11 cellular contexts compared by ENCODE assay signal in the genomic region with DNA sequence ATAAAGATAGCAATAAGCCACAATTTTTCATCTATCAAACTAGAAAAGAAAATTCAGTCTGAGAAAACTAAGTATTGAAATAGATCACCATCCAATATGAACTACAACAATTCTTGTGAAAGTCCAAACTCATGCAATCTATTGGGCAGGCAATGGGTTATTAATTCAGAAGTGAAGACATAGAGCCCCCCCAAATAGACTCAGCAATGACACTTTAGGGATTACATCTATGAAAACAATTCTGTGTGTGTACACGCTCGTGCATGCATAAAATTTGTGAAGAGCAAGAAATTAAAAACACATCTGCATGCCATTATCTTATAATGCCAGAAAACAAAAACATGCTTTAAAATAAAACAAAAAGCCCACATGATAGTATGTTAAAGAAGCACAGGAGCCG.
"Had no signal": no experiment of that assay in that cellular context is flagged by ENCODE, and none has a peak within 500 bp of the region (broad histone marks: within the 10 kb centered on the region; RNA-seq: fewer than 3 reads in every experiment).

No MANE protein-coding gene starts in this region.

- H3K4me1 ChIP-seq: HAP-1 had no signal

- DNase-seq: H7, HFFc6, IMR-90, KG1 had no signal

- ATAC-seq: GM23338, HCT116, K562 had no signal

- H3K4me3 Mint-ChIP-seq: GM23338, HFFc6 had no signal

- H3K4me2 ChIP-seq: GM23338 had no signal

- H3K4me3 ChIP-seq: GM23338, HAP-1, K562 had no signal

- H3K9me3 ChIP-seq: HAP-1 had no signal

- H3K27ac Mint-ChIP-seq: GM23338, HFFc6 had no signal

- H3K9me3 Mint-ChIP-seq: GM23338, HFFc6 had no signal

- FAIRE-seq: H1, HTR-8/SVneo, K562 had no signal

- H3K27ac ChIP-seq: HL-60 had no signal
